In the genomic region with DNA sequence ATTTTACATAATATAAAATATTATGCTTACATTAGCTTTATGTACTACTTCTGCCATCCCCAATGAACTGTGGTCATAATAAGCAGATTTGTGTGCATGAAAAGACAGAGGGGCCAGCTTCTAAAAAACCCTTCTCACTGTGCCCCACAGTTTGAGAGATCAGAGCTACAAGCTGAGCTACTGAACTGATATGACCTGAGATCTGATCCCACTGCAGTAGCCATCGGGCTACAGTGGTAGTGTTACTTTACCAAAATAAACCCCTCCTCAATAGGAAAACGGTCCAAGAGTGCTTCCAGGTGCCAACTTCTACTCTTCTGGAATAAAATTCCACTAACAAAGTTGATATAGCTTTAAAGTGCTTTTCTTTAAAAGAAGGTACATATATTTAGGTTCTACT, we compare ENCODE assay signal across 23 cellular contexts. TPM values are rescaled to one million over a fixed set of nuclear protein-coding genes. Genes with fewer than 3 reads are reported as not detected.
DNase-seq lines count a peak whose midpoint lies in the region; ATAC-seq and TF ChIP-seq lines count a peak whose summit lies in the region.
"Had no signal": no experiment of that assay in that cellular context is flagged by ENCODE, and none has a peak within 500 bp of the region (broad histone marks: within the 10 kb centered on the region; RNA-seq: fewer than 3 reads in every experiment).

No MANE protein-coding gene starts in this region.

- H3K9me2 ChIP-seq in OCI-LY1 (ENCODE audit: low read depth, low read length) = no peaks in the 10 kb centered on the region

- DNase-seq in activated naive CD8-positive, alpha-beta T cell treated with anti-CD3 and anti-CD28 coated beads for 36 hours = no peak
- no peak for DNase-seq in activated naive CD8-positive, alpha-beta T cell treated with anti-CD3 and anti-CD28 coated beads, Interleukin-2, amount 50 U/mL, for 24 hours
- no peak for DNase-seq in stimulated activated effector memory CD8-positive, alpha-beta T cell treated with anti-CD3 and anti-CD28 coated beads, Interleukin-12 subunit alpha, Interleukin-12 subunit beta, amount 100 ng/mL, for 72 hours (ENCODE audit: low spot score in 2 of 2)
- DNase-seq in activated naive CD4-positive, alpha-beta T cell treated with anti-CD3 and anti-CD28 coated beads for 36 hours = no peak
- no peak for DNase-seq in NCI-H1092 treated with DMSO at 0.1 percent for 48 hours (lab: John Stamatoyannopoulos, UW)
- DNase-seq in stimulated activated naive CD4-positive, alpha-beta T cell (lab: John Stamatoyannopoulos, UW) = no peak
- DNase-seq: DMS 273 treated with DMSO at 0.1 percent for 48 hours, Kasumi-1, MG63, NCI-H1048, NCI-H1436 treated with DMSO at 0.1 percent for 48 hours, NCI-H2029 treated with DMSO at 0.1 percent for 48 hours, NCI-H2171, NCI-H526 treated with DMSO at 0.1 percent for 48 hours, SHP77 had no signal

- H3K36me3 Mint-ChIP-seq in activated naive CD8-positive, alpha-beta T cell = no peaks in the 10 kb centered on the region
- peaks cover 4% of the 10 kb centered on the region for H3K36me3 Mint-ChIP-seq in activated naive CD8-positive, alpha-beta T cell treated with anti-CD3 and anti-CD28 coated beads for 36 hours
- H3K36me3 Mint-ChIP-seq in activated naive CD8-positive, alpha-beta T cell treated with anti-CD3 and anti-CD28 coated beads, Interleukin-2, amount 50 U/mL, for 24 hours (ENCODE audit: low read depth) = no peaks in the 10 kb centered on the region
- peaks cover 35% of the 10 kb centered on the region for H3K36me3 Mint-ChIP-seq in stimulated activated effector memory CD8-positive, alpha-beta T cell treated with anti-CD3 and anti-CD28 coated beads, Interleukin-12 subunit alpha, Interleukin-12 subunit beta, amount 100 ng/mL, for 72 hours
- no peaks in the 10 kb centered on the region for H3K36me3 Mint-ChIP-seq in activated naive CD4-positive, alpha-beta T cell treated with anti-CD3 and anti-CD28 coated beads for 36 hours (ENCODE audit: low read depth)
- H3K36me3 Mint-ChIP-seq: IgD-negative memory B cell had no signal

- no peak for ATAC-seq in activated naive CD8-positive, alpha-beta T cell treated with anti-CD3 and anti-CD28 coated beads, Interleukin-2, amount 50 U/mL, for 24 hours
- peak; percentile 44 for ATAC-seq in stimulated activated effector memory CD8-positive, alpha-beta T cell treated with anti-CD3 and anti-CD28 coated beads, Interleukin-12 subunit alpha, Interleukin-12 subunit beta, amount 100 ng/mL, for 72 hours
- ATAC-seq: A549, GM23338, HCT116 had no signal

- H3K4me3 Mint-ChIP-seq in activated naive CD8-positive, alpha-beta T cell = no peak overlapping the region
- H3K4me3 Mint-ChIP-seq in activated naive CD8-positive, alpha-beta T cell treated with anti-CD3 and anti-CD28 coated beads for 36 hours = no peak overlapping the region
- no peak overlapping the region for H3K4me3 Mint-ChIP-seq in activated naive CD8-positive, alpha-beta T cell treated with anti-CD3 and anti-CD28 coated beads, Interleukin-2, amount 50 U/mL, for 24 hours
- peak overlapping the region; percentile 55 for H3K4me3 Mint-ChIP-seq in stimulated activated effector memory CD8-positive, alpha-beta T cell treated with anti-CD3 and anti-CD28 coated beads, Interleukin-12 subunit alpha, Interleukin-12 subunit beta, amount 100 ng/mL, for 72 hours
- no peak overlapping the region for H3K4me3 Mint-ChIP-seq in activated naive CD4-positive, alpha-beta T cell treated with anti-CD3 and anti-CD28 coated beads for 36 hours
- H3K4me3 Mint-ChIP-seq: GM23338, IgD-negative memory B cell had no signal

- H3K4me2 ChIP-seq in OCI-LY1 (ENCODE audit: low read length) = peak overlapping the region; percentile 40; the same call in 1 of the 2 replicates
- H3K4me2 ChIP-seq: A549, BLaER1, GM23338 had no signal

- H3K4me1 Mint-ChIP-seq in activated naive CD8-positive, alpha-beta T cell (ENCODE audit: low read depth) = peaks cover 23% of the 10 kb centered on the region
- peaks cover 22% of the 10 kb centered on the region for H3K4me1 Mint-ChIP-seq in activated naive CD8-positive, alpha-beta T cell treated with anti-CD3 and anti-CD28 coated beads for 36 hours
- H3K4me1 Mint-ChIP-seq in activated naive CD8-positive, alpha-beta T cell treated with anti-CD3 and anti-CD28 coated beads, Interleukin-2, amount 50 U/mL, for 24 hours = peaks cover 39% of the 10 kb centered on the region
- H3K4me1 Mint-ChIP-seq in stimulated activated effector memory CD8-positive, alpha-beta T cell treated with anti-CD3 and anti-CD28 coated beads, Interleukin-12 subunit alpha, Interleukin-12 subunit beta, amount 100 ng/mL, for 72 hours = peaks cover 22% of the 10 kb centered on the region
- no peaks in the 10 kb centered on the region for H3K4me1 Mint-ChIP-seq in activated naive CD4-positive, alpha-beta T cell treated with anti-CD3 and anti-CD28 coated beads for 36 hours (ENCODE audit: low read depth)
- H3K4me1 Mint-ChIP-seq: IgD-negative memory B cell had no signal

- no peaks in the 10 kb centered on the region for H3K9me3 ChIP-seq in OCI-LY1 (ENCODE audit: low read length)
- H3K9me3 ChIP-seq: A549, BLaER1, MG63 had no signal

- H3K79me2 ChIP-seq in OCI-LY1 (ENCODE audit: insufficient read depth, low read length) = peaks cover 100% of the 10 kb centered on the region

- no peak overlapping the region for H3K4me3 ChIP-seq in OCI-LY1 (ENCODE audit: low read depth, low read length, poor library complexity, severe bottlenecking)
- H3K4me3 ChIP-seq: A549, BLaER1, GM23338, MG63, SK-N-MC had no signal

- intact Hi-C loops in activated naive CD4-positive, alpha-beta T cell treated with anti-CD3 and anti-CD28 coated beads for 36 hours (cut with micrococcal nuclease) = no loop called here

- peaks cover 26% of the 10 kb centered on the region for H3K36me3 ChIP-seq in OCI-LY1 (ENCODE audit: insufficient read depth, low read length)
- H3K36me3 ChIP-seq: BLaER1, MG63 had no signal

- TF ChIP-seq CTCF in OCI-LY1 (IDR thresholded peaks at IDR 0.05; ENCODE audit: low read length) = no peak

- H3K4me1 ChIP-seq in OCI-LY1 (ENCODE audit: insufficient read depth, low read length, severe bottlenecking) = peaks cover 97% of the 10 kb centered on the region
- H3K4me1 ChIP-seq: A549, BLaER1 had no signal

- no peaks in the 10 kb centered on the region for H3K27me3 ChIP-seq in OCI-LY1 (ENCODE audit: insufficient read depth, low read length)
- H3K27me3 ChIP-seq: BLaER1, MG63 had no signal

- no peaks in the 10 kb centered on the region for H3K27me3 Mint-ChIP-seq in activated naive CD8-positive, alpha-beta T cell
- no peaks in the 10 kb centered on the region for H3K27me3 Mint-ChIP-seq in activated naive CD8-positive, alpha-beta T cell treated with anti-CD3 and anti-CD28 coated beads for 36 hours
- no peaks in the 10 kb centered on the region for H3K27me3 Mint-ChIP-seq in activated naive CD8-positive, alpha-beta T cell treated with anti-CD3 and anti-CD28 coated beads, Interleukin-2, amount 50 U/mL, for 24 hours
- peaks cover 3% of the 10 kb centered on the region for H3K27me3 Mint-ChIP-seq in activated naive CD4-positive, alpha-beta T cell treated with anti-CD3 and anti-CD28 coated beads for 36 hours (ENCODE audit: low read depth)
- H3K27me3 Mint-ChIP-seq: IgD-negative memory B cell had no signal

- H3K27ac Mint-ChIP-seq in activated naive CD8-positive, alpha-beta T cell = peak overlapping the region; percentile 77
- H3K27ac Mint-ChIP-seq in activated naive CD8-positive, alpha-beta T cell treated with anti-CD3 and anti-CD28 coated beads for 36 hours = no peak overlapping the region
- peak overlapping the region; percentile 64 for H3K27ac Mint-ChIP-seq in activated naive CD8-positive, alpha-beta T cell treated with anti-CD3 and anti-CD28 coated beads, Interleukin-2, amount 50 U/mL, for 24 hours
- peak overlapping the region; percentile 64 for H3K27ac Mint-ChIP-seq in stimulated activated effector memory CD8-positive, alpha-beta T cell treated with anti-CD3 and anti-CD28 coated beads, Interleukin-12 subunit alpha, Interleukin-12 subunit beta, amount 100 ng/mL, for 72 hours
- no peak overlapping the region for H3K27ac Mint-ChIP-seq in activated naive CD4-positive, alpha-beta T cell treated with anti-CD3 and anti-CD28 coated beads for 36 hours
- H3K27ac Mint-ChIP-seq: GM23338, IgD-negative memory B cell had no signal

- H3K9ac ChIP-seq in OCI-LY1 (ENCODE audit: low read length) = no peak overlapping the region
- H3K9ac ChIP-seq: BLaER1 had no signal

- CTCF ChIA-PET in activated naive CD4-positive, alpha-beta T cell treated with anti-CD3 and anti-CD28 coated beads for 36 hours (lab: Charles Lee) = no interaction called here

- peak overlapping the region; percentile 74 for H3K27ac ChIP-seq in OCI-LY1 (ENCODE audit: low read depth, low read length, poor library complexity, severe bottlenecking)
- H3K27ac ChIP-seq: A549, BLaER1, SK-N-MC had no signal

- no peak overlapping the region for H2AFZ ChIP-seq in OCI-LY1 (ENCODE audit: low read length)
- H2AFZ ChIP-seq: GM23338 had no signal

- no peaks in the 10 kb centered on the region for H3K9me3 Mint-ChIP-seq in activated naive CD8-positive, alpha-beta T cell (ENCODE audit: low read depth)
- H3K9me3 Mint-ChIP-seq in activated naive CD8-positive, alpha-beta T cell treated with anti-CD3 and anti-CD28 coated beads for 36 hours = no peaks in the 10 kb centered on the region
- H3K9me3 Mint-ChIP-seq in activated naive CD8-positive, alpha-beta T cell treated with anti-CD3 and anti-CD28 coated beads, Interleukin-2, amount 50 U/mL, for 24 hours = no peaks in the 10 kb centered on the region
- H3K9me3 Mint-ChIP-seq in stimulated activated effector memory CD8-positive, alpha-beta T cell treated with anti-CD3 and anti-CD28 coated beads, Interleukin-12 subunit alpha, Interleukin-12 subunit beta, amount 100 ng/mL, for 72 hours = no peaks in the 10 kb centered on the region
- no peaks in the 10 kb centered on the region for H3K9me3 Mint-ChIP-seq in activated naive CD4-positive, alpha-beta T cell treated with anti-CD3 and anti-CD28 coated beads for 36 hours
- H3K9me3 Mint-ChIP-seq: GM23338, IgD-negative memory B cell had no signal

- H3F3A ChIP-seq in OCI-LY1 (ENCODE audit: insufficient read depth, low read length) = no peaks in the 10 kb centered on the region

- no peaks in the 10 kb centered on the region; the same call in 1 of the 2 replicates for H4K20me1 ChIP-seq in OCI-LY1 (ENCODE audit: insufficient read depth, low read length)
- H4K20me1 ChIP-seq: BLaER1 had no signal

RNA-seq across cellular contexts. Expression of a gene that starts 43.1 kb away (rescaled TPM):
- 10 to 100 TPM; 12.9 to 13.0 TPM for total RNA-seq in activated naive CD8-positive, alpha-beta T cell treated with anti-CD3 and anti-CD28 coated beads for 36 hours
- 1 to 10 TPM; 1.6 to 1.7 TPM for total RNA-seq in activated naive CD4-positive, alpha-beta T cell treated with anti-CD3 and anti-CD28 coated beads for 36 hours

Comparison
In these comparisons a context has a peak if more than half of its experiments do, and no peak if none do; other contexts are left out.
1. H3K27ac Mint-ChIP-seq: peak in activated naive CD8-positive, alpha-beta T cell (single experiment), activated naive CD8-positive, alpha-beta T cell treated with anti-CD3 and anti-CD28 coated beads, Interleukin-2, amount 50 U/mL, for 24 hours (single experiment) and stimulated activated effector memory CD8-positive, alpha-beta T cell treated with anti-CD3 and anti-CD28 coated beads, Interleukin-12 subunit alpha, Interleukin-12 subunit beta, amount 100 ng/mL, for 72 hours (single experiment); none in activated naive CD8-positive, alpha-beta T cell treated with anti-CD3 and anti-CD28 coated beads for 36 hours (single experiment) and activated naive CD4-positive, alpha-beta T cell treated with anti-CD3 and anti-CD28 coated beads for 36 hours (single experiment).
2. RNA of a gene that starts 43.1 kb away (total RNA-seq): 12.9 to 13.0 TPM in activated naive CD8-positive, alpha-beta T cell treated with anti-CD3 and anti-CD28 coated beads for 36 hours; 1.6 to 1.7 TPM in activated naive CD4-positive, alpha-beta T cell treated with anti-CD3 and anti-CD28 coated beads for 36 hours; every median in the first group is over 4 times any median in the second.